In genomic region chr6:116570856-116571682, GRCh38 we compare ENCODE assay signal across 1 cellular context.
TF ChIP-seq lines count a peak whose summit lies in the region.

Gene RWDD1 (plus strand): TSS chr6:116571504. CDS start chr6:116571583, 79 bp downstream.

TF ChIP-seq in HepG2, 621 proteins besides CTCF, POLR2A, EP300 and RAD21 (continued from another document and continues in another):
- no peak for TF ChIP-seq SRSF9 (IDR thresholded peaks at IDR 0.05; ENCODE audit: borderline replicate concordance, insufficient read depth, low read depth, low read length, poor library complexity, severe bottlenecking)
- peak; percentile 71 for TF ChIP-seq ZNF446 (CRISPR knock-in tag; IDR thresholded peaks at IDR 0.05)
- peak; percentile 84; the same call in 1 of the 2 replicates for TF ChIP-seq ZNF570 (CRISPR knock-in tag; IDR thresholded peaks at IDR 0.05; ENCODE audit: borderline replicate concordance)
- TF ChIP-seq, protein P1, sequence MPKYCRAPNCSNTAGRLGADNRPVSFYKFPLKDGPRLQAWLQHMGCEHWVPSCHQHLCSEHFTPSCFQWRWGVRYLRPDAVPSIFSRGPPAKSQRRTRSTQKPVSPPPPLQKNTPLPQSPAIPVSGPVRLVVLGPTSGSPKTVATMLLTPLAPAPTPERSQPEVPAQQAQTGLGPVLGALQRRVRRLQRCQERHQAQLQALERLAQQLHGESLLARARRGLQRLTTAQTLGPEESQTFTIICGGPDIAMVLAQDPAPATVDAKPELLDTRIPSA (CRISPR knock-in tag; IDR thresholded peaks at IDR 0.05; ENCODE audit: borderline replicate concordance): peak; percentile 20; the same call in 1 of the 2 replicates
- no peak for TF ChIP-seq ZNF562 (CRISPR knock-in tag; IDR thresholded peaks at IDR 0.05; ENCODE audit: borderline replicate concordance)
- peak; percentile 75; the same call in 1 of the 2 replicates for TF ChIP-seq TP53 (CRISPR knock-in tag; conservative IDR thresholded peaks at IDR 0.05)
- TF ChIP-seq NKX3-1 (CRISPR knock-in tag; IDR thresholded peaks at IDR 0.05): peak; percentile 22; the same call in 1 of the 2 replicates
- peak; percentile 84 for TF ChIP-seq TBL1XR1 (IDR thresholded peaks at IDR 0.05; ENCODE audit: borderline replicate concordance, low read length, partially characterized antibody)
- TF ChIP-seq PHF8 (CRISPR knock-in tag; IDR thresholded peaks at IDR 0.05): peak; percentile 94
- 0 out of 2 replicates have a peak, but pooled peaks have one; percentile 52 for TF ChIP-seq ZFAT (CRISPR knock-in tag; conservative IDR thresholded peaks at IDR 0.05)
- TF ChIP-seq MAZ (IDR thresholded peaks at IDR 0.05; ENCODE audit: borderline replicate concordance, low read depth, low read length): peak; percentile 44; the same call in 1 of the 2 replicates
- TF ChIP-seq MAZ (CRISPR knock-in tag; IDR thresholded peaks at IDR 0.05; ENCODE audit: low read depth): peak; percentile 87
- peak; percentile 95 for TF ChIP-seq MYC (CRISPR knock-in tag; IDR thresholded peaks at IDR 0.05; ENCODE audit: borderline replicate concordance)
- TF ChIP-seq, protein P2, sequence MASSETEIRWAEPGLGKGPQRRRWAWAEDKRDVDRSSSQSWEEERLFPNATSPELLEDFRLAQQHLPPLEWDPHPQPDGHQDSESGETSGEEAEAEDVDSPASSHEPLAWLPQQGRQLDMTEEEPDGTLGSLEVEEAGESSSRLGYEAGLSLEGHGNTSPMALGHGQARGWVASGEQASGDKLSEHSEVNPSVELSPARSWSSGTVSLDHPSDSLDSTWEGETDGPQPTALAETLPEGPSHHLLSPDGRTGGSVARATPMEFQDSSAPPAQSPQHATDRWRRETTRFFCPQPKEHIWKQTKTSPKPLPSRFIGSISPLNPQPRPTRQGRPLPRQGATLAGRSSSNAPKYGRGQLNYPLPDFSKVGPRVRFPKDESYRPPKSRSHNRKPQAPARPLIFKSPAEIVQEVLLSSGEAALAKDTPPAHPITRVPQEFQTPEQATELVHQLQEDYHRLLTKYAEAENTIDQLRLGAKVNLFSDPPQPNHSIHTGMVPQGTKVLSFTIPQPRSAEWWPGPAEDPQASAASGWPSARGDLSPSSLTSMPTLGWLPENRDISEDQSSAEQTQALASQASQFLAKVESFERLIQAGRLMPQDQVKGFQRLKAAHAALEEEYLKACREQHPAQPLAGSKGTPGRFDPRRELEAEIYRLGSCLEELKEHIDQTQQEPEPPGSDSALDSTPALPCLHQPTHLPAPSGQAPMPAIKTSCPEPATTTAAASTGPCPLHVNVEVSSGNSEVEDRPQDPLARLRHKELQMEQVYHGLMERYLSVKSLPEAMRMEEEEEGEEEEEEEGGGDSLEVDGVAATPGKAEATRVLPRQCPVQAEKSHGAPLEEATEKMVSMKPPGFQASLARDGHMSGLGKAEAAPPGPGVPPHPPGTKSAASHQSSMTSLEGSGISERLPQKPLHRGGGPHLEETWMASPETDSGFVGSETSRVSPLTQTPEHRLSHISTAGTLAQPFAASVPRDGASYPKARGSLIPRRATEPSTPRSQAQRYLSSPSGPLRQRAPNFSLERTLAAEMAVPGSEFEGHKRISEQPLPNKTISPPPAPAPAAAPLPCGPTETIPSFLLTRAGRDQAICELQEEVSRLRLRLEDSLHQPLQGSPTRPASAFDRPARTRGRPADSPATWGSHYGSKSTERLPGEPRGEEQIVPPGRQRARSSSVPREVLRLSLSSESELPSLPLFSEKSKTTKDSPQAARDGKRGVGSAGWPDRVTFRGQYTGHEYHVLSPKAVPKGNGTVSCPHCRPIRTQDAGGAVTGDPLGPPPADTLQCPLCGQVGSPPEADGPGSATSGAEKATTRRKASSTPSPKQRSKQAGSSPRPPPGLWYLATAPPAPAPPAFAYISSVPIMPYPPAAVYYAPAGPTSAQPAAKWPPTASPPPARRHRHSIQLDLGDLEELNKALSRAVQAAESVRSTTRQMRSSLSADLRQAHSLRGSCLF (CRISPR knock-in tag; IDR thresholded peaks at IDR 0.05; ENCODE audit: borderline replicate concordance): peak; percentile 84; the same call in 1 of the 2 replicates
- TF ChIP-seq JDP2 (CRISPR knock-in tag; IDR thresholded peaks at IDR 0.05; ENCODE audit: borderline replicate concordance): no peak
- TF ChIP-seq HNRNPLL (IDR thresholded peaks at IDR 0.05; ENCODE audit: low read depth, low read length, poor library complexity, severe bottlenecking): peak; percentile 90
- TF ChIP-seq, protein P3, sequence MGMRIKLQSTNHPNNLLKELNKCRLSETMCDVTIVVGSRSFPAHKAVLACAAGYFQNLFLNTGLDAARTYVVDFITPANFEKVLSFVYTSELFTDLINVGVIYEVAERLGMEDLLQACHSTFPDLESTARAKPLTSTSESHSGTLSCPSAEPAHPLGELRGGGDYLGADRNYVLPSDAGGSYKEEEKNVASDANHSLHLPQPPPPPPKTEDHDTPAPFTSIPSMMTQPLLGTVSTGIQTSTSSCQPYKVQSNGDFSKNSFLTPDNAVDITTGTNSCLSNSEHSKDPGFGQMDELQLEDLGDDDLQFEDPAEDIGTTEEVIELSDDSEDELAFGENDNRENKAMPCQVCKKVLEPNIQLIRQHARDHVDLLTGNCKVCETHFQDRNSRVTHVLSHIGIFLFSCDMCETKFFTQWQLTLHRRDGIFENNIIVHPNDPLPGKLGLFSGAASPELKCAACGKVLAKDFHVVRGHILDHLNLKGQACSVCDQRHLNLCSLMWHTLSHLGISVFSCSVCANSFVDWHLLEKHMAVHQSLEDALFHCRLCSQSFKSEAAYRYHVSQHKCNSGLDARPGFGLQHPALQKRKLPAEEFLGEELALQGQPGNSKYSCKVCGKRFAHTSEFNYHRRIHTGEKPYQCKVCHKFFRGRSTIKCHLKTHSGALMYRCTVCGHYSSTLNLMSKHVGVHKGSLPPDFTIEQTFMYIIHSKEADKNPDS (CRISPR knock-in tag; IDR thresholded peaks at IDR 0.05): no peak
- TF ChIP-seq ZNF34 (CRISPR knock-in tag; IDR thresholded peaks at IDR 0.05; ENCODE audit: borderline replicate concordance): peak; percentile 87; the same call in 1 of the 2 replicates
- no peak for TF ChIP-seq ZNF10 (CRISPR knock-in tag; IDR thresholded peaks at IDR 0.05; ENCODE audit: borderline replicate concordance, low read depth)
- peak; percentile 65; the same call in 1 of the 2 replicates for TF ChIP-seq ZNF256 (CRISPR knock-in tag; conservative IDR thresholded peaks at IDR 0.05)
- TF ChIP-seq KLF6 (CRISPR knock-in tag; IDR thresholded peaks at IDR 0.05): peak; percentile 96
- TF ChIP-seq YEATS4 (CRISPR knock-in tag; IDR thresholded peaks at IDR 0.05; ENCODE audit: borderline replicate concordance): peak; percentile 92
- peak; percentile 69 for TF ChIP-seq ZKSCAN1 (IDR thresholded peaks at IDR 0.05; ENCODE audit: low read length)
- TF ChIP-seq ARID5B (CRISPR knock-in tag; IDR thresholded peaks at IDR 0.05): peak; percentile 85
- 0 out of 2 replicates have a peak, but pooled peaks have one; percentile 6 for TF ChIP-seq ZFP37 (CRISPR knock-in tag; IDR thresholded peaks at IDR 0.05; ENCODE audit: borderline replicate concordance)
- TF ChIP-seq HOXA3 (CRISPR knock-in tag; IDR thresholded peaks at IDR 0.05): peak; percentile 91
- TF ChIP-seq CENPBD1 (CRISPR knock-in tag; IDR thresholded peaks at IDR 0.05; ENCODE audit: borderline replicate concordance, low read depth): 0 out of 2 replicates have a peak, but pooled peaks have one; percentile 7
- TF ChIP-seq ELF3 (CRISPR knock-in tag; IDR thresholded peaks at IDR 0.05): peak; percentile 79
- peak; percentile 35; the same call in 1 of the 2 replicates for TF ChIP-seq ZSCAN9 (CRISPR knock-in tag; IDR thresholded peaks at IDR 0.05; ENCODE audit: borderline replicate concordance)
- peak; percentile 92 for TF ChIP-seq HOXA5 (CRISPR knock-in tag; IDR thresholded peaks at IDR 0.05)
- TF ChIP-seq ZNF652 (CRISPR knock-in tag; IDR thresholded peaks at IDR 0.05; ENCODE audit: borderline replicate concordance, low read depth): no peak; the same call in 1 of the 2 replicates
- peak; percentile 72 for TF ChIP-seq SIX1 (CRISPR knock-in tag; IDR thresholded peaks at IDR 0.05; ENCODE audit: borderline replicate concordance)
- TF ChIP-seq MBD4 (IDR thresholded peaks at IDR 0.05; ENCODE audit: borderline replicate concordance, low read length): no peak
- TF ChIP-seq, protein P4, sequence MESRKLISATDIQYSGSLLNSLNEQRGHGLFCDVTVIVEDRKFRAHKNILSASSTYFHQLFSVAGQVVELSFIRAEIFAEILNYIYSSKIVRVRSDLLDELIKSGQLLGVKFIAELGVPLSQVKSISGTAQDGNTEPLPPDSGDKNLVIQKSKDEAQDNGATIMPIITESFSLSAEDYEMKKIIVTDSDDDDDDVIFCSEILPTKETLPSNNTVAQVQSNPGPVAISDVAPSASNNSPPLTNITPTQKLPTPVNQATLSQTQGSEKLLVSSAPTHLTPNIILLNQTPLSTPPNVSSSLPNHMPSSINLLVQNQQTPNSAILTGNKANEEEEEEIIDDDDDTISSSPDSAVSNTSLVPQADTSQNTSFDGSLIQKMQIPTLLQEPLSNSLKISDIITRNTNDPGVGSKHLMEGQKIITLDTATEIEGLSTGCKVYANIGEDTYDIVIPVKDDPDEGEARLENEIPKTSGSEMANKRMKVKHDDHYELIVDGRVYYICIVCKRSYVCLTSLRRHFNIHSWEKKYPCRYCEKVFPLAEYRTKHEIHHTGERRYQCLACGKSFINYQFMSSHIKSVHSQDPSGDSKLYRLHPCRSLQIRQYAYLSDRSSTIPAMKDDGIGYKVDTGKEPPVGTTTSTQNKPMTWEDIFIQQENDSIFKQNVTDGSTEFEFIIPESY (CRISPR knock-in tag; IDR thresholded peaks at IDR 0.05): peak; percentile 40
- peak; percentile 96 for TF ChIP-seq RFXAP (CRISPR knock-in tag; IDR thresholded peaks at IDR 0.05; ENCODE audit: borderline replicate concordance)
- TF ChIP-seq THAP11 (CRISPR knock-in tag; IDR thresholded peaks at IDR 0.05): peak; percentile 98
- peak; percentile 98 for TF ChIP-seq PCBP1 (IDR thresholded peaks at IDR 0.05; ENCODE audit: borderline replicate concordance, low read depth, low read length)
- no peak for TF ChIP-seq ZNF672 (CRISPR knock-in tag; IDR thresholded peaks at IDR 0.05)
- TF ChIP-seq SYNCRIP (IDR thresholded peaks at IDR 0.05; ENCODE audit: insufficient read depth, low read depth, low read length): no peak
- TF ChIP-seq, protein P5, sequence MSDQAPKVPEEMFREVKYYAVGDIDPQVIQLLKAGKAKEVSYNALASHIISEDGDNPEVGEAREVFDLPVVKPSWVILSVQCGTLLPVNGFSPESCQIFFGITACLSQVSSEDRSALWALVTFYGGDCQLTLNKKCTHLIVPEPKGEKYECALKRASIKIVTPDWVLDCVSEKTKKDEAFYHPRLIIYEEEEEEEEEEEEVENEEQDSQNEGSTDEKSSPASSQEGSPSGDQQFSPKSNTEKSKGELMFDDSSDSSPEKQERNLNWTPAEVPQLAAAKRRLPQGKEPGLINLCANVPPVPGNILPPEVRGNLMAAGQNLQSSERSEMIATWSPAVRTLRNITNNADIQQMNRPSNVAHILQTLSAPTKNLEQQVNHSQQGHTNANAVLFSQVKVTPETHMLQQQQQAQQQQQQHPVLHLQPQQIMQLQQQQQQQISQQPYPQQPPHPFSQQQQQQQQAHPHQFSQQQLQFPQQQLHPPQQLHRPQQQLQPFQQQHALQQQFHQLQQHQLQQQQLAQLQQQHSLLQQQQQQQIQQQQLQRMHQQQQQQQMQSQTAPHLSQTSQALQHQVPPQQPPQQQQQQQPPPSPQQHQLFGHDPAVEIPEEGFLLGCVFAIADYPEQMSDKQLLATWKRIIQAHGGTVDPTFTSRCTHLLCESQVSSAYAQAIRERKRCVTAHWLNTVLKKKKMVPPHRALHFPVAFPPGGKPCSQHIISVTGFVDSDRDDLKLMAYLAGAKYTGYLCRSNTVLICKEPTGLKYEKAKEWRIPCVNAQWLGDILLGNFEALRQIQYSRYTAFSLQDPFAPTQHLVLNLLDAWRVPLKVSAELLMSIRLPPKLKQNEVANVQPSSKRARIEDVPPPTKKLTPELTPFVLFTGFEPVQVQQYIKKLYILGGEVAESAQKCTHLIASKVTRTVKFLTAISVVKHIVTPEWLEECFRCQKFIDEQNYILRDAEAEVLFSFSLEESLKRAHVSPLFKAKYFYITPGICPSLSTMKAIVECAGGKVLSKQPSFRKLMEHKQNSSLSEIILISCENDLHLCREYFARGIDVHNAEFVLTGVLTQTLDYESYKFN (CRISPR knock-in tag; conservative IDR thresholded peaks at IDR 0.05): peak; percentile 89
- TF ChIP-seq ZIK1 (CRISPR knock-in tag; IDR thresholded peaks at IDR 0.05; ENCODE audit: borderline replicate concordance, low read depth): peak; percentile 89; the same call in 1 of the 2 replicates
- TF ChIP-seq ZUFSP (CRISPR knock-in tag; IDR thresholded peaks at IDR 0.05; ENCODE audit: borderline replicate concordance): no peak
